In the genomic region with DNA sequence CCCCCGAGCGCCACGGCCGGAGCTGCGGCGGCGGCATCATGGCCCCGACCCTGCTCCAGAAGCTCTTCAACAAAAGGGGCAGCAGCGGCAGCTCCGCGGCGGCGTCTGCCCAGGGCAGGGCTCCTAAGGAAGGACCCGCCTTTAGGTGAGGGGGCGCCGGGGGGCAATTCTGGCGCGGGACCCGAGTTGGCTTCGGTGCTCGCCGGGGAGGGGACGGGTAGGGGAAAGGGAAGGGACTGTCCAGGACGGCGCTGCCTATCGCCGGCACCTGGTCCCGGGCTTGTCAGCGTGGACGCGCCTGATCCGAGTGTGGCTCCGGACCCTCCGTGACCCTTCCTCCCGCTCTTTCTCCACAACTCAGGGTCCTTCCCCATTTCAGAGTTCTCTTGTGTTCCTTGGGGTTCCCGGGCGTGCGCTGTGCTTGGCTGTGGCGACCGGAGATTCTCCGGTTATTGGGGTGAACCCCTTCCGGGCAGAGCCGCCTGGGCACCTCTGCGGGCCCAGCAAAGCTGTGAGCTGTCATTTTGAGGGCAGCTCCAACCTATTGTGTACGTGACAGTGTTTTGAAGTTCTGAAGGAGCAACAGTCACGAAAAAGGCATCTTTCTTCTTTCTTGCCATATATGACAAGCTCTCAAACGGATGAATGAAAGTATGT, we compare ENCODE assay signal across 8 cellular contexts. TPM values are rescaled to one million over a fixed set of nuclear protein-coding genes. Genes with fewer than 3 reads are reported as not detected.
A peak's percentile ranks its signal among the peaks of the same experiment; 100 is the strongest.
DNase-seq lines count a peak whose midpoint lies in the region; ATAC-seq lines count a peak whose summit lies in the region.

No MANE protein-coding gene starts in this region.

- peak; percentile 27 for ATAC-seq in GM21367 (IDR thresholded peaks at IDR 0.05; ENCODE audit: unreplicated experiment)

- H3K36me3 ChIP-seq in BLaER1 treated with 17β-estradiol and CSF1 and Interleukin-3, amounts not matched to agents 10 nM and 100 nM: no peaks in the 10 kb centered on the region

- peak overlapping the region; percentile 89 to 96 (median 92) for H3K4me3 ChIP-seq in BLaER1 treated with 17β-estradiol and CSF1 and Interleukin-3, amounts not matched to agents 10 nM and 100 nM

- H3K4me1 ChIP-seq in BLaER1 treated with 17β-estradiol and CSF1 and Interleukin-3, amounts not matched to agents 10 nM and 100 nM: peaks cover 10 to 65% (median 24%) of the 10 kb centered on the region in 10 experiments; a peak in 19 of 20 replicates

- H3K27ac ChIP-seq in BLaER1 treated with 17β-estradiol and CSF1 and Interleukin-3, amounts not matched to agents 10 nM and 100 nM: peak overlapping the region; percentile 80 to 91 (median 86)
- peak overlapping the region; percentile 44 for H3K27ac ChIP-seq in layer of hippocampus (ENCODE audit: low read depth, low read length)

- peak; percentile 25 for DNase-seq in HT-29 (ENCODE audit: low spot score)
- DNase-seq in activated CD4-positive, CD25-positive, alpha-beta regulatory T cell treated with anti-CD3 and anti-CD28 coated beads, Interleukin-2, amount 50 U/mL, for 16 hours (ENCODE audit: low read depth, low spot score): peak; percentile 11
- peak; percentile 35 for DNase-seq in cerebellum (ENCODE audit: low spot score)
- peak; percentile 37 for DNase-seq in stimulated activated CD4-positive, alpha-beta T cell treated with anti-CD3 and anti-CD28 coated beads, Interleukin-4, amount 100 ng/mL, for 1 hour
- no peak for DNase-seq in NCI-H1417 treated with DMSO at 0.1 percent for 48 hours (lab: John Stamatoyannopoulos, UW)

- peak overlapping the region; percentile 88 to 96 (median 90) for H3K9ac ChIP-seq in BLaER1 treated with 17β-estradiol and CSF1 and Interleukin-3, amounts not matched to agents 10 nM and 100 nM

- H3K27me3 ChIP-seq in BLaER1 treated with 17β-estradiol and CSF1 and Interleukin-3, amounts not matched to agents 10 nM and 100 nM: no peaks in the 10 kb centered on the region
- no peaks in the 10 kb centered on the region for H3K27me3 ChIP-seq in layer of hippocampus (ENCODE audit: control insufficient read depth, insufficient read depth, low read length)

- no peaks in the 10 kb centered on the region for H3K9me3 ChIP-seq in BLaER1 treated with 17β-estradiol and CSF1 and Interleukin-3, amounts not matched to agents 10 nM and 100 nM (replicated peaks in 1 of 11)

- peak overlapping the region; percentile 87 to 95 (median 92) for H3K4me2 ChIP-seq in BLaER1 treated with 17β-estradiol and CSF1 and Interleukin-3, amounts not matched to agents 10 nM and 100 nM

- H4K20me1 ChIP-seq in BLaER1 treated with 17β-estradiol and CSF1 and Interleukin-3, amounts not matched to agents 10 nM and 100 nM: peaks cover 0 to 46% (median 0%) of the 10 kb centered on the region in 11 experiments; a peak in 7 of 22 replicates

RNA-seq across cellular contexts. Expression of gene FNIP2, which starts 0.5 kb away (rescaled TPM):
- 13.4 and 15.1 TPM in 2 replicates for total RNA-seq in HT-29 (2014; rRNA removed; shearing (Covaris generic))
- 42.0 TPM for total RNA-seq in cerebellum

RNA-seq across cellular contexts. Expression of gene PPID, which starts 46.1 kb away (rescaled TPM):
- 10.5 and 10.6 TPM in 2 replicates for total RNA-seq in HT-29 (2014; rRNA removed; shearing (Covaris generic))
- total RNA-seq in cerebellum: 18.8 TPM
